Comparison of ENCODE assay signal across 10 cellular contexts in the genomic region with DNA sequence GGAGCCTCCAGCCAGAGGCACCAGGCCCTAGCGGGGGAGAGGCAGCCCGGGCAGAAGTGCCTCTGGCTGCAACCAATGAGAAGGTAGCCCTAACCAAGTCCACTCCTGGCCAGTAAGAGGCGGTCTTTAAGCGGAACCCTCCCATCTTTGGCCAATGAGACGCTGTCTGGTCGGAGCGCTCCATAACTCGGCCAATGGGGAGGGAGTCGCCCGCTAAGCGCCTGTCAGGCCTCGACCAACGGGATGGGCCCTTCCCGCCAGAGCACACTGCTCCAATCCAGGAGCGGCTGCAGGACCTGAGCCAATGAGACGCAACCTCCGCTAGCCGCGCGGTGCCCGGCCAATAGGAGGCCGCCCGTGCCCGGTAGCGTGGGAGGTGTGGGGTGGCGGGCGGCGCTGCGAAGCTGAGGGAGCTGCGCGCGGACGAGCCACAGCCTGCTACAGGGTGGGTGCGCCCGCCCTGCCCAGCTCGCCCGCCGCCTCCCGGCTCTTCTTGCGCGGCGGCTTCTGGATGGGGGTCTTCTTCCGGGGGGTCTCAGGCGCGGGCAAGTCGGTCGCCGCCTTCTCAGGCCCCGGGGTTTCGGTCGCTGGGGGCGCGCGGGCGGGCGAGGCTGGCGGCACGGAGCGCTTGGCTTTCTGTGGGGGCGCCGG. TPM values are rescaled to one million over a fixed set of nuclear protein-coding genes. Genes with fewer than 3 reads are reported as not detected.
DNase-seq lines count a peak whose midpoint lies in the region; ATAC-seq and TF ChIP-seq lines count a peak whose summit lies in the region.
"Had no signal": no experiment of that assay in that cellular context is flagged by ENCODE, and none has a peak within 500 bp of the region (broad histone marks: within the 10 kb centered on the region; RNA-seq: fewer than 3 reads in every experiment).

No MANE protein-coding gene starts in this region.

- no peaks in the 10 kb centered on the region for H3K9me3 Mint-ChIP-seq in activated naive CD4-positive, alpha-beta T cell treated with anti-CD3 and anti-CD28 coated beads, Interleukin-2, amount 50 U/mL, for 24 hours

- DNase-seq in activated CD4-positive, alpha-beta T cell treated with anti-CD3 and anti-CD28 coated beads for 48 hours = peak; percentile 46
- no peak for DNase-seq in activated CD4-positive, alpha-beta T cell treated with anti-CD3 and anti-CD28 coated beads, Interleukin-2, amount 50 U/mL, for 1 hour
- peak; percentile 49 for DNase-seq in left ventricle myocardium inferior
- DNase-seq in NCI-H128 (lab: John Stamatoyannopoulos, UW; ENCODE audit: unreplicated experiment) = no peak
- DNase-seq: NCI-H1092 had no signal

- no peaks in the 10 kb centered on the region for H3K36me3 Mint-ChIP-seq in activated naive CD4-positive, alpha-beta T cell treated with anti-CD3 and anti-CD28 coated beads, Interleukin-2, amount 50 U/mL, for 24 hours

- H3K4me1 ChIP-seq in left ventricle myocardium inferior = peaks cover 45% of the 10 kb centered on the region
- H3K4me1 ChIP-seq: A549 had no signal

- no peak overlapping the region for H3K27ac Mint-ChIP-seq in activated naive CD4-positive, alpha-beta T cell treated with anti-CD3 and anti-CD28 coated beads, Interleukin-2, amount 50 U/mL, for 24 hours

- intact Hi-C loops in left ventricle myocardium inferior (cut with micrococcal nuclease) = no loop called here

- H3K4me3 ChIP-seq in left ventricle myocardium inferior = peak overlapping the region; percentile 53
- peak overlapping the region in 5 of 7 experiments; percentile 23 to 45 (median 30) for H3K4me3 ChIP-seq in skin epidermis
- H3K4me3 ChIP-seq: A549 had no signal

- H3K27ac ChIP-seq in left ventricle myocardium inferior (replicated peaks) (peak overlapping the region; percentile 69), skin epidermis (peak overlapping the region in 5 of 21 experiments; percentile 7 to 73 (median 50))
- H3K27ac ChIP-seq: A549 had no signal

- H3K27me3 ChIP-seq in left ventricle myocardium inferior (ENCODE audit: low read depth) = peaks cover 2% of the 10 kb centered on the region

- ATAC-seq in GM21576 (IDR thresholded peaks at IDR 0.05; ENCODE audit: unreplicated experiment) (no peak), HG02938 (IDR thresholded peaks at IDR 0.05; ENCODE audit: unreplicated experiment) (no peak)

- TF ChIP-seq CTCF in left ventricle myocardium inferior (IDR thresholded peaks at IDR 0.05; ENCODE audit: borderline replicate concordance) = no peak

- H3K27me3 Mint-ChIP-seq in activated naive CD4-positive, alpha-beta T cell treated with anti-CD3 and anti-CD28 coated beads, Interleukin-2, amount 50 U/mL, for 24 hours = peaks cover 14% of the 10 kb centered on the region

- no peaks in the 10 kb centered on the region for H3K9me3 ChIP-seq in left ventricle myocardium inferior (replicated peaks)
- H3K9me3 ChIP-seq: A549 had no signal

- peaks cover 14% of the 10 kb centered on the region for H3K36me3 ChIP-seq in left ventricle myocardium inferior

- peaks cover 12% of the 10 kb centered on the region for H3K4me1 Mint-ChIP-seq in activated naive CD4-positive, alpha-beta T cell treated with anti-CD3 and anti-CD28 coated beads, Interleukin-2, amount 50 U/mL, for 24 hours

- H3K4me3 Mint-ChIP-seq in activated naive CD4-positive, alpha-beta T cell treated with anti-CD3 and anti-CD28 coated beads, Interleukin-2, amount 50 U/mL, for 24 hours = peak overlapping the region; percentile 27

RNA-seq across cellular contexts. Expression of a gene that starts 12.6 kb away (rescaled TPM):
- 3.1 TPM for total RNA-seq in left ventricle myocardium inferior

RNA-seq across cellular contexts. Expression of a gene that starts 31.1 kb away (rescaled TPM):
- 5.0 TPM for total RNA-seq in left ventricle myocardium inferior

Comparison
In these comparisons a context has a peak if more than half of its experiments do, and no peak if none do; other contexts are left out.
1. DNase-seq: peak in activated CD4-positive, alpha-beta T cell treated with anti-CD3 and anti-CD28 coated beads for 48 hours (single experiment) and left ventricle myocardium inferior (single experiment); none in activated CD4-positive, alpha-beta T cell treated with anti-CD3 and anti-CD28 coated beads, Interleukin-2, amount 50 U/mL, for 1 hour (single experiment) and NCI-H128 (single experiment).